In the genomic region with DNA sequence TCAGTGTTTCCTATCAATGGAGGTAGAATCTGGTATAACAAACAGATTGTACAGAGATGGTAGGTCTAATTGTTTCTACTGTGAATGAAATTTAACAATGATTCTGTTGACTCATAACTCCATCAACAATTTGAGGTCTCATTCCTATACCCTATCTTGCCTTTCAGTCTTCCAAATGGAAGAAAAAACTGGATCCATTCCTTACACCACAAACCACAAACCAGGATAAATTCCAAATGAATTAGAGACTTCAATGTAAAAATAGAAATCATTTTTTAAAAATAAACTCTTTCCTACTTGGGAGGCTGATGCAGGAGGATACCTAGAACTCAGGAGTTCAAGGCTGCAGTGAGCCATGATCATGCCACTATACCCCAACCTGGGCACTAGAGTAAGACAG, we compare ENCODE assay signal across 1 cellular context.
TF ChIP-seq lines count a peak whose summit lies in the region.

No MANE protein-coding gene starts in this region.

TF ChIP-seq in IMR-90, 13 proteins besides CTCF, POLR2A, EP300 and RAD21 (continued from another document):
- TF ChIP-seq FOS (IDR thresholded peaks at IDR 0.05; ENCODE audit: low read depth, low read length) (no peak), NFE2L2 (IDR thresholded peaks at IDR 0.05; ENCODE audit: low read depth, low read length) (no peak), SMC3 (IDR thresholded peaks at IDR 0.05; ENCODE audit: low read depth, low read length) (no peak), RCOR1 (IDR thresholded peaks at IDR 0.05; ENCODE audit: insufficient replicate concordance, low read length) (no peak), MAZ (IDR thresholded peaks at IDR 0.05; ENCODE audit: borderline replicate concordance, low read depth, low read length) (no peak), ELK1 (IDR thresholded peaks at IDR 0.05; ENCODE audit: borderline replicate concordance, low read depth, low read length) (no peak), BHLHE40 (IDR thresholded peaks at IDR 0.05; ENCODE audit: low read depth, low read length) (no peak), MAFK (IDR thresholded peaks at IDR 0.05; ENCODE audit: low read depth, low read length) (no peak), MXI1 (IDR thresholded peaks at IDR 0.05; ENCODE audit: borderline replicate concordance, low read depth, low read length) (no peak), RFX5 (IDR thresholded peaks at IDR 0.05; ENCODE audit: low read depth, low read length) (no peak), CHD1 (IDR thresholded peaks at IDR 0.05; ENCODE audit: low read depth, low read length) (no peak)
